17 cellular contexts compared by ENCODE assay signal in the genomic region with DNA sequence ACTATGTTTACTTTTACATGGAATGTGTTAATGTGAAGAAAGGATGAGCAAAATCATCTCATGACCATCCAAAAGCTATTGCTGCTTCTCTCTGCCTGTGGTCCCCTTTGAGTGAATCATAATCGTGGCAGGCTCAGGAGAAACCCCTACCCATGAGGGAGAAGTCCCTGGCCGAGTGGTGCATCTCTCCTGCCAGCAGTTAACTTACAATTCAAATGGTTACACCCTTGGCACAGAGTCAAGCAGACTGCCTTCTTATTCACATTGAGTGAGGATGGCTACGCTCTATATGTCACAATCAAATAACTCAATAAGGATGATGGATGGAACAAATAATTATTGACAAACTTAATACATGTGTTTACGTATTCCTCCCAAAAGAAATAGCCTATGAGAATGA.
DNase-seq lines count a peak whose midpoint lies in the region; ATAC-seq and TF ChIP-seq lines count a peak whose summit lies in the region.
"Had no signal": no experiment of that assay in that cellular context is flagged by ENCODE, and none has a peak within 500 bp of the region (broad histone marks: within the 10 kb centered on the region; RNA-seq: fewer than 3 reads in every experiment).

No MANE protein-coding gene starts in this region.

- peaks cover 2% of the 10 kb centered on the region for H3K9me3 Mint-ChIP-seq in activated CD4-positive, alpha-beta T cell treated with anti-CD3 and anti-CD28 coated beads, Interleukin-2, amount 10 ng/mL, durations not matched to agents 7 days and 5 days
- no peaks in the 10 kb centered on the region for H3K9me3 Mint-ChIP-seq in stimulated activated naive CD8-positive, alpha-beta T cell treated with anti-CD3 and anti-CD28 coated beads, Interleukin-15, amount 100 ng/mL, for 72 hours
- no peaks in the 10 kb centered on the region for H3K9me3 Mint-ChIP-seq in type B pancreatic cell
- H3K9me3 Mint-ChIP-seq in natural killer cell: no peaks in the 10 kb centered on the region

- no peak for TF ChIP-seq CTCF in type B pancreatic cell (conservative IDR thresholded peaks at IDR 0.05)
- TF ChIP-seq CTCF in natural killer cell (IDR thresholded peaks at IDR 0.05): no peak

- H3K36me3 Mint-ChIP-seq in activated CD4-positive, alpha-beta T cell treated with anti-CD3 and anti-CD28 coated beads, Interleukin-2, amount 10 ng/mL, durations not matched to agents 7 days and 5 days (ENCODE audit: low read depth): no peaks in the 10 kb centered on the region
- H3K36me3 Mint-ChIP-seq in type B pancreatic cell: no peaks in the 10 kb centered on the region
- H3K36me3 Mint-ChIP-seq in natural killer cell: no peaks in the 10 kb centered on the region

- no peak overlapping the region for H3K4me3 Mint-ChIP-seq in activated CD4-positive, alpha-beta T cell treated with anti-CD3 and anti-CD28 coated beads, Interleukin-2, amount 10 ng/mL, durations not matched to agents 7 days and 5 days
- H3K4me3 Mint-ChIP-seq in stimulated activated naive CD8-positive, alpha-beta T cell treated with anti-CD3 and anti-CD28 coated beads, Interleukin-15, amount 100 ng/mL, for 72 hours: no peak overlapping the region
- H3K4me3 Mint-ChIP-seq in type B pancreatic cell (no peak overlapping the region), natural killer cell (no peak overlapping the region)
- H3K4me3 Mint-ChIP-seq: T-helper 17 cell had no signal

- CTCF ChIA-PET in activated CD4-positive, alpha-beta T cell treated with anti-CD3 and anti-CD28 coated beads, Interleukin-2, amount 10 ng/mL, durations not matched to agents 7 days and 5 days (lab: Charles Lee): no interaction called here

- H3K27me3 Mint-ChIP-seq in activated CD4-positive, alpha-beta T cell treated with anti-CD3 and anti-CD28 coated beads, Interleukin-2, amount 10 ng/mL, durations not matched to agents 7 days and 5 days: no peaks in the 10 kb centered on the region
- H3K27me3 Mint-ChIP-seq in stimulated activated naive CD8-positive, alpha-beta T cell treated with anti-CD3 and anti-CD28 coated beads, Interleukin-15, amount 100 ng/mL, for 72 hours: peaks cover 9% of the 10 kb centered on the region
- H3K27me3 Mint-ChIP-seq in type B pancreatic cell (peaks cover 15% of the 10 kb centered on the region), natural killer cell (ENCODE audit: low read depth in 2 of 2) (peaks cover 0 to 23% of the 10 kb centered on the region in 2 donors)

- H3K27ac Mint-ChIP-seq in activated CD4-positive, alpha-beta T cell treated with anti-CD3 and anti-CD28 coated beads, Interleukin-2, amount 10 ng/mL, durations not matched to agents 7 days and 5 days: no peak overlapping the region
- H3K27ac Mint-ChIP-seq in stimulated activated naive CD8-positive, alpha-beta T cell treated with anti-CD3 and anti-CD28 coated beads, Interleukin-15, amount 100 ng/mL, for 72 hours: no peak overlapping the region
- H3K27ac Mint-ChIP-seq in type B pancreatic cell (peak overlapping the region; percentile 88), natural killer cell (no peak overlapping the region)
- H3K27ac Mint-ChIP-seq: T-helper 17 cell had no signal

- peaks cover 18% of the 10 kb centered on the region for H3K4me1 Mint-ChIP-seq in activated CD4-positive, alpha-beta T cell treated with anti-CD3 and anti-CD28 coated beads, Interleukin-2, amount 10 ng/mL, durations not matched to agents 7 days and 5 days
- peaks cover 43% of the 10 kb centered on the region for H3K4me1 Mint-ChIP-seq in stimulated activated naive CD8-positive, alpha-beta T cell treated with anti-CD3 and anti-CD28 coated beads, Interleukin-15, amount 100 ng/mL, for 72 hours
- peaks cover 27% of the 10 kb centered on the region for H3K4me1 Mint-ChIP-seq in type B pancreatic cell (ENCODE audit: unreplicated experiment)
- H3K4me1 Mint-ChIP-seq in natural killer cell: no peaks in the 10 kb centered on the region

- ATAC-seq in stimulated activated naive CD8-positive, alpha-beta T cell treated with anti-CD3 and anti-CD28 coated beads, Interleukin-15, Interleukin-2, amounts not matched to agents 100 U/mL and 50 U/mL, for 24 hours: peak; percentile 37
- ATAC-seq in stimulated activated naive CD8-positive, alpha-beta T cell treated with anti-CD3 and anti-CD28 coated beads, Interleukin-15, amount 100 ng/mL, for 72 hours: no peak
- no peak for ATAC-seq in natural killer cell
- ATAC-seq in GM18520 (IDR thresholded peaks at IDR 0.05; ENCODE audit: unreplicated experiment): no peak
- ATAC-seq: T-helper 17 cell had no signal

- POLR2A ChIA-PET in activated CD4-positive, alpha-beta T cell treated with anti-CD3 and anti-CD28 coated beads, Interleukin-2, amount 10 ng/mL, durations not matched to agents 7 days and 5 days (lab: Charles Lee): interaction anchor here (0.6 kb wide), 1 partner anchor 289 kb away, joined by 4 read pairs; no protein-coding TSS in a partner anchor

- DNase-seq in activated CD4-positive, alpha-beta T cell treated with anti-CD3 and anti-CD28 coated beads for 48 hours: peak; percentile 19
- DNase-seq in activated CD4-positive, alpha-beta T cell treated with anti-CD3 and anti-CD28 coated beads, Interleukin-2, amount 10 ng/mL, durations not matched to agents 7 days and 5 days: no peak
- DNase-seq in stimulated activated naive CD8-positive, alpha-beta T cell treated with anti-CD3 and anti-CD28 coated beads, Interleukin-15, Interleukin-2, amounts not matched to agents 100 U/mL and 50 U/mL, for 24 hours: peak; percentile 17
- no peak for DNase-seq in stimulated activated naive CD8-positive, alpha-beta T cell treated with anti-CD3 and anti-CD28 coated beads, Interleukin-15, amount 100 ng/mL, for 72 hours
- DNase-seq in fibroblast of peridontal ligament (ENCODE audit: extremely low read depth) (peak; percentile 37), type B pancreatic cell (ENCODE audit: extremely low spot score, unreplicated experiment) (no peak), natural killer cell (no peak)
- DNase-seq: activated CD4-positive, alpha-beta T cell treated with anti-CD3 and anti-CD28 coated beads, Interleukin-2, amount 50 U/mL, for 1 hour; activated CD8-positive, alpha-beta memory T cell treated with anti-CD3 and anti-CD28 coated beads, Interleukin-2, amount 50 U/mL, for 48 hours; anterior cingulate cortex; central memory CD4-positive, alpha-beta T cell; islet precursor cell; Kasumi-1; NCI-H1930; NK-92 treated with Interleukin-12 subunit alpha and Interleukin-12 subunit beta, amount 100 ng/mL, for 24 hours; T-helper 17 cell had no signal

- intact Hi-C loops in natural killer cell (cut with micrococcal nuclease): no loop called here

Comparison
In these comparisons a context has a peak if more than half of its experiments do, and no peak if none do; other contexts are left out.
1. DNase-seq: peak in activated CD4-positive, alpha-beta T cell treated with anti-CD3 and anti-CD28 coated beads for 48 hours (single experiment), stimulated activated naive CD8-positive, alpha-beta T cell treated with anti-CD3 and anti-CD28 coated beads, Interleukin-15, Interleukin-2, amounts not matched to agents 100 U/mL and 50 U/mL, for 24 hours (single experiment) and fibroblast of peridontal ligament (single experiment); none in activated CD4-positive, alpha-beta T cell treated with anti-CD3 and anti-CD28 coated beads, Interleukin-2, amount 10 ng/mL, durations not matched to agents 7 days and 5 days (single experiment), stimulated activated naive CD8-positive, alpha-beta T cell treated with anti-CD3 and anti-CD28 coated beads, Interleukin-15, amount 100 ng/mL, for 72 hours (0 of 2), type B pancreatic cell (single experiment) and natural killer cell (single experiment).